ENCODE assay signal across 8 cellular contexts in the genomic region with DNA sequence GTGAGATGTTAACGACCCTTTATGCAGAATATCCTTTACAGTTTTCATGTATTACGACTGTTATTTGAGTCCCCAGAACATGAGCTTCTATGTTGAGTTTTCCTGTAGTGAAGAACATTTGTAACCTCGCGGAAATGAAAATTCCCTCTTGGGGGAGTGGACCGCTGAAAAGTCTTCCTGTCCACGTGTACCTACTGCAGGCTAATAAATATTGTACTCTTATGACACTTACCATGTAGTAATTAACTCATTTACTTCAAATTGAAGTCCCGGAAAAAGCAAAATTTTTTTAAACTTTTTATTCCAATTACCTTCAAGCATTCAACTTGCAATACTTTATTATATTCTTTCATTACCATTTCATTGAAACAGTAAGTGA. TPM values are rescaled to one million over a fixed set of nuclear protein-coding genes. Genes with fewer than 3 reads are reported as not detected.
DNase-seq lines count a peak whose midpoint lies in the region; ATAC-seq and TF ChIP-seq lines count a peak whose summit lies in the region.

No MANE protein-coding gene starts in this region.

- no peak for TF ChIP-seq POLR2A in vagina (IDR thresholded peaks at IDR 0.05)

- intact Hi-C loops in heart right ventricle (cut with DNase I), result no loop called here
- intact Hi-C loops in Right ventricle myocardium inferior (cut with DNase I), result no loop called here
- intact Hi-C loops in vagina (cut with DNase I), result no loop called here

- H3K27ac ChIP-seq in heart right ventricle (peak overlapping the region in 9 of 10 donors; percentile 79 to 91 (median 84)), lung (ENCODE audit: low read depth in 1 of 2, low read length in 1 of 2) (no peak overlapping the region), vagina (peak overlapping the region; percentile 82)

- H3K36me3 ChIP-seq in heart right ventricle (no peaks in the 10 kb centered on the region), lung (ENCODE audit: control insufficient read depth in 2 of 2, insufficient read depth in 2 of 2, low read length in 2 of 2) (no peaks in the 10 kb centered on the region), vagina (no peaks in the 10 kb centered on the region)

- H3K4me3 ChIP-seq in heart right ventricle, result peak overlapping the region; percentile 69 to 95 (median 88)
- H3K4me3 ChIP-seq in astrocyte of the cerebellum (ENCODE audit: low read depth, low read length), result peak overlapping the region; percentile 88
- peak overlapping the region; percentile 83 for H3K4me3 ChIP-seq in lung
- H3K4me3 ChIP-seq in vagina, result peak overlapping the region; percentile 83 to 95

- DNase-seq in heart right ventricle (no peak), Right ventricle myocardium inferior (ENCODE audit: missing footprints) (no peak), astrocyte of the cerebellum (ENCODE audit: low read depth) (no peak), lung (ENCODE audit: low spot score) (no peak), vagina (ENCODE audit: extremely low spot score in 2 of 2) (no peak), mucosa of gallbladder (ENCODE audit: low spot score) (no peak)
- DNase-seq in activated CD8-positive, alpha-beta memory T cell treated with anti-CD3 and anti-CD28 coated beads, Interleukin-2, amount 50 U/mL, for 48 hours, result no peak

- H3K9me3 ChIP-seq in heart right ventricle, result no peaks in the 10 kb centered on the region
- no peaks in the 10 kb centered on the region for H3K9me3 ChIP-seq in lung (ENCODE audit: control insufficient read depth in 2 of 2, insufficient read depth in 1 of 2, low read length in 1 of 2)
- no peaks in the 10 kb centered on the region for H3K9me3 ChIP-seq in vagina

- peaks cover 2 to 56% (median 40%) of the 10 kb centered on the region in 9 donors for H3K4me1 ChIP-seq in heart right ventricle
- peaks cover 8 to 11% of the 10 kb centered on the region in 2 donors for H3K4me1 ChIP-seq in lung (ENCODE audit: control insufficient read depth in 2 of 2, insufficient read depth in 2 of 2, low read length in 2 of 2)
- H3K4me1 ChIP-seq in vagina, result peaks cover 47% of the 10 kb centered on the region

- no peaks in the 10 kb centered on the region for H3K27me3 ChIP-seq in heart right ventricle
- no peaks in the 10 kb centered on the region for H3K27me3 ChIP-seq in lung (ENCODE audit: control insufficient read depth, insufficient read depth)
- no peaks in the 10 kb centered on the region for H3K27me3 ChIP-seq in vagina

- in situ Hi-C loops in astrocyte of the cerebellum (cut with HindIII; ENCODE audit: low sequenced_read_pairs), result no loop called here

- ATAC-seq in heart right ventricle (no peak), Right ventricle myocardium inferior (no peak), lung (ENCODE audit: insufficient read depth, low FRiP score) (no peak), HG03469 (IDR thresholded peaks at IDR 0.05; ENCODE audit: unreplicated experiment) (no peak)

- TF ChIP-seq CTCF in heart right ventricle (IDR thresholded peaks at IDR 0.05) (no peak), astrocyte of the cerebellum (IDR thresholded peaks at IDR 0.05; ENCODE audit: low read depth, low read length, missing control alignments) (no peak), lung (IDR thresholded peaks at IDR 0.05; ENCODE audit: control extremely low read depth, extremely low read depth) (no peak), vagina (IDR thresholded peaks at IDR 0.05) (no peak)

- 8 to 14% methylated on average over 7 of the region's 7 CpGs for WGBS in heart right ventricle, 2 donors
- 4% methylated on average over 7 of the region's 7 CpGs for WGBS in lung, 2 donors

RNA-seq across cellular contexts. Expression of a gene that starts 1.1 kb away (rescaled TPM):
- total RNA-seq in heart right ventricle (10 to 100 TPM; 30.4 to 48.1 (median 39.5) TPM), Right ventricle myocardium inferior (33.9 TPM), lung (10 to 100 TPM; 56.9 to 64.7 TPM), vagina (84.5 TPM), mucosa of gallbladder (50.5 TPM)
- polyA plus RNA-seq in heart right ventricle (10 to 100 TPM; 12.6 to 34.6 TPM), lung (10 to 100 TPM; 39.8 to 55.6 TPM)

RNA-seq across cellular contexts. Expression of a gene that starts 1.1 kb away (rescaled TPM):
- 10 to 100 TPM in 8 of 10 donors, 1 to 10 TPM in 2; 9.7 to 14.4 (median 11.4) TPM for total RNA-seq in heart right ventricle
- polyA plus RNA-seq in heart right ventricle, result 1 to 10 TPM; 5.2 to 9.2 TPM
- 9.2 TPM for total RNA-seq in Right ventricle myocardium inferior
- 10 to 100 TPM; 24.3 to 54.9 TPM for total RNA-seq in lung
- polyA plus RNA-seq in lung, result 10 to 100 TPM in 1 of 2 donors, 1 to 10 TPM in 1; 7.0 to 11.9 TPM
- total RNA-seq in vagina, result 13.5 TPM
- 18.7 TPM for total RNA-seq in mucosa of gallbladder

RNA-seq across cellular contexts. Expression of a gene that starts 20.3 kb away (rescaled TPM):
- 1 to 10 TPM; 1.3 to 5.1 (median 2.1) TPM for total RNA-seq in heart right ventricle
- 1 to 10 TPM; 2.0 to 7.1 TPM for polyA plus RNA-seq in heart right ventricle
- 6.8 TPM for total RNA-seq in Right ventricle myocardium inferior
- total RNA-seq in lung, result 1 to 10 TPM; 1.6 to 4.0 TPM
- 1 to 10 TPM; 4.9 to 5.4 TPM for polyA plus RNA-seq in lung
- 1.7 TPM for total RNA-seq in vagina
- total RNA-seq in mucosa of gallbladder, result 2.2 TPM

Comparison
In these comparisons a context has a peak if more than half of its experiments do, and no peak if none do; other contexts are left out.
1. H3K27ac ChIP-seq: peak in heart right ventricle (9 of 10) and vagina (single experiment); none in lung (0 of 2).
2. Peak in every context shown above with its lines, with median percentiles within 50 percentile points of each other: H3K4me3 ChIP-seq.